12 cellular contexts compared by ENCODE assay signal in genomic region chr5:158751961-158752655, GRCh38.
A peak's percentile ranks its signal among the peaks of the same experiment; 100 is the strongest.
DNase-seq lines count a peak whose midpoint lies in the region; ATAC-seq and TF ChIP-seq lines count a peak whose summit lies in the region.
"Had no signal": no experiment of that assay in that cellular context is flagged by ENCODE, and none has a peak within 500 bp of the region (broad histone marks: within the 10 kb centered on the region; RNA-seq: fewer than 3 reads in every experiment).

No MANE protein-coding gene starts in this region.

- H2AFZ ChIP-seq in OCI-LY7 (ENCODE audit: low read length) (peak overlapping the region; percentile 49; the same call in 1 of the 2 replicates), mammary epithelial cell (ENCODE audit: low read depth, low read length) (no peak overlapping the region)

- POLR2A ChIA-PET in OCI-LY7 (lab: Charles Lee), result interaction anchor here (0.6 to 4.7 kb wide), 23 partner anchors 8 to 360 kb away, joined by 3 to 38 read pairs (median 4); no protein-coding TSS in a partner anchor

- H3K4me3 ChIP-seq in GM06990 (replicated peaks; ENCODE audit: low read depth, low read length) (peak overlapping the region; percentile 34; the same call in 1 of the 2 replicates), OCI-LY7 (ENCODE audit: low read depth, low read length, poor library complexity, severe bottlenecking) (peak overlapping the region; percentile 57), mammary epithelial cell (replicated peaks in 1 of 3; ENCODE audit: insufficient read depth in 1 of 3, low read depth in 2 of 3, low read length in 3 of 3) (no peak overlapping the region)
- H3K4me3 ChIP-seq: left ventricle myocardium inferior, right lobe of liver had no signal

- H3K36me3 ChIP-seq in GM06990 (ENCODE audit: control insufficient read depth, insufficient read depth, low read length) (no peaks in the 10 kb centered on the region), OCI-LY7 (ENCODE audit: insufficient read depth, low read length) (peaks cover 9% of the 10 kb centered on the region), mammary epithelial cell (ENCODE audit: insufficient read depth, low read length) (no peaks in the 10 kb centered on the region)
- H3K36me3 ChIP-seq: left ventricle myocardium inferior, right lobe of liver had no signal

- dilution Hi-C loops in mammary epithelial cell (cut with HindIII; ENCODE audit: low sequenced_read_pairs), result no loop called here

- peak; percentile 91 for ATAC-seq in GM19395 (IDR thresholded peaks at IDR 0.05; ENCODE audit: unreplicated experiment)
- peak; percentile 80 for ATAC-seq in HG02938 (IDR thresholded peaks at IDR 0.05; ENCODE audit: unreplicated experiment)
- ATAC-seq: right lobe of liver had no signal

- in situ Hi-C loops in mammary epithelial cell (cut with MboI; ENCODE audit: low sequenced_read_pairs in 2 of 2), result no loop called here

- WGBS in mammary epithelial cell (ENCODE audit: low coverage, missing lambda C conversion rate), result 51% methylated on average over 3 of the region's 3 CpGs

- H3K9me3 ChIP-seq in OCI-LY7 (ENCODE audit: low read length), result no peaks in the 10 kb centered on the region
- no peaks in the 10 kb centered on the region for H3K9me3 ChIP-seq in mammary epithelial cell (replicated peaks; ENCODE audit: insufficient read depth, low read length)
- H3K9me3 ChIP-seq: left ventricle myocardium inferior, right lobe of liver had no signal

- peak; percentile 73 for DNase-seq in GM06990 (ENCODE audit: extremely low read depth, insufficient read length)
- DNase-seq in OCI-LY7 (ENCODE audit: low spot score), result peak; percentile 91
- DNase-seq in NCI-H1694 treated with DMSO at 0.1 percent for 48 hours (lab: John Stamatoyannopoulos, UW), result no peak
- DNase-seq in mammary epithelial cell, result no peak
- DNase-seq in NCI-H1694 (lab: John Stamatoyannopoulos, UW), result no peak
- no peak for DNase-seq in NCI-H1105 (lab: John Stamatoyannopoulos, UW)
- DNase-seq: activated CD4-positive, alpha-beta T cell treated with anti-CD3 and anti-CD28 coated beads for 48 hours; amniotic stem cell; left ventricle myocardium inferior; right lobe of liver had no signal

- peaks cover 14% of the 10 kb centered on the region; the same call in 1 of the 2 replicates for H3K79me2 ChIP-seq in OCI-LY7 (ENCODE audit: insufficient read depth, low read depth, low read length)
- no peaks in the 10 kb centered on the region for H3K79me2 ChIP-seq in mammary epithelial cell (ENCODE audit: insufficient read depth, low read length)

- CTCF ChIA-PET in OCI-LY7 (lab: Charles Lee; ENCODE audit: unreplicated experiment) (no interaction called here), mammary epithelial cell (lab: Charles Lee; ENCODE audit: low non-redundant PET) (no interaction called here)

- BruUV-seq in OCI-LY7 (replicated peaks; lab: Mats Ljungman, UMichigan) (no TSS peak), mammary epithelial cell (replicated peaks; lab: Mats Ljungman, UMichigan) (no TSS peak)

- TF ChIP-seq CTCF in GM06990 (IDR thresholded peaks at IDR 0.05; ENCODE audit: insufficient read depth, low read length, poor library complexity, severe bottlenecking) (no peak), OCI-LY7 (conservative IDR thresholded peaks at IDR 0.05; ENCODE audit: low read length) (no peak), mammary epithelial cell (conservative IDR thresholded peaks at IDR 0.05 in 1 of 2, IDR thresholded peaks at IDR 0.05 in 1 of 2; ENCODE audit: extremely low read depth in 1 of 2, insufficient read depth in 1 of 2, low read depth in 1 of 2, low read length in 2 of 2) (no peak)

- intact Hi-C loops in OCI-LY7 (cut with micrococcal nuclease; ENCODE audit: unreplicated experiment) (loop anchor here (1.0 to 10.0 kb wide), 7 partner anchors 57 to 555 kb away; no protein-coding TSS in a partner anchor), mammary epithelial cell (cut with micrococcal nuclease) (no loop called here)

- no peak overlapping the region for H3K9ac ChIP-seq in mammary epithelial cell (ENCODE audit: insufficient read depth, low read length)

- H3K27ac ChIP-seq in OCI-LY7 (ENCODE audit: low read depth, low read length, poor library complexity, severe bottlenecking), result peak overlapping the region; percentile 99
- H3K27ac ChIP-seq in mammary epithelial cell (ENCODE audit: insufficient read depth, low read depth, low read length), result no peak overlapping the region
- H3K27ac ChIP-seq: left ventricle myocardium inferior, right lobe of liver had no signal

- H3K9me2 ChIP-seq in OCI-LY7 (ENCODE audit: insufficient read depth, low read length), result no peaks in the 10 kb centered on the region

- H3K4me2 ChIP-seq in OCI-LY7 (ENCODE audit: low read length) (peak overlapping the region; percentile 87), mammary epithelial cell (ENCODE audit: insufficient read depth, low read depth, low read length) (no peak overlapping the region)

- H4K20me1 ChIP-seq in OCI-LY7 (ENCODE audit: insufficient read depth, low read length) (no peaks in the 10 kb centered on the region), mammary epithelial cell (ENCODE audit: insufficient read depth, low read length) (no peaks in the 10 kb centered on the region)

- H3K27me3 ChIP-seq in GM06990 (replicated peaks; ENCODE audit: control insufficient read depth, insufficient read depth, low read length) (no peaks in the 10 kb centered on the region), mammary epithelial cell (ENCODE audit: insufficient read depth, low read length) (peaks cover 3% of the 10 kb centered on the region)
- H3K27me3 ChIP-seq: right lobe of liver had no signal

- H3K4me1 ChIP-seq in OCI-LY7 (ENCODE audit: insufficient read depth, low read length, poor library complexity, severe bottlenecking), result peaks cover 83% of the 10 kb centered on the region
- no peaks in the 10 kb centered on the region for H3K4me1 ChIP-seq in mammary epithelial cell (ENCODE audit: insufficient read depth, low read length)

Comparison
In these comparisons a context has a peak if more than half of its experiments do, and no peak if none do; other contexts are left out.
1. DNase-seq: peak in GM06990 (single experiment) and OCI-LY7 (single experiment); none in NCI-H1694 treated with DMSO at 0.1 percent for 48 hours (single experiment), mammary epithelial cell (single experiment), NCI-H1694 (single experiment) and NCI-H1105 (single experiment).
2. H3K4me3 ChIP-seq: peak in GM06990 (single experiment) and OCI-LY7 (single experiment); none in mammary epithelial cell (0 of 3).